ENCODE assay signal across 8 cellular contexts in genomic region chr6:1608976-1609661, GRCh38. TPM values are rescaled to one million over a fixed set of nuclear protein-coding genes. Genes with fewer than 3 reads are reported as not detected.
DNase-seq lines count a peak whose midpoint lies in the region; ATAC-seq lines count a peak whose summit lies in the region.

No MANE protein-coding gene starts in this region.

- H3K27me3 Mint-ChIP-seq in central memory CD8-positive, alpha-beta T cell, result peaks cover 72% of the 10 kb centered on the region

- peaks cover 44% of the 10 kb centered on the region for H3K4me1 Mint-ChIP-seq in central memory CD8-positive, alpha-beta T cell

- H3K36me3 Mint-ChIP-seq in central memory CD8-positive, alpha-beta T cell (ENCODE audit: insufficient read depth), result peaks cover 16% of the 10 kb centered on the region

- peak; percentile 68 for DNase-seq in DMS53 (lab: John Stamatoyannopoulos, UW)
- no peak for DNase-seq in DMS53 treated with DMSO at 0.1 percent for 48 hours (lab: John Stamatoyannopoulos, UW; ENCODE audit: unreplicated experiment)
- DNase-seq in NCI-H2029 treated with DMSO at 0.1 percent for 48 hours (lab: John Stamatoyannopoulos, UW), result peak; percentile 61
- no peak for DNase-seq in central memory CD8-positive, alpha-beta T cell (ENCODE audit: low spot score in 2 of 2)
- DNase-seq in myocyte (ENCODE audit: low read depth), result peak; percentile 18
- DNase-seq in NCI-H187 (lab: John Stamatoyannopoulos, UW), result no peak

- H3K27ac Mint-ChIP-seq in central memory CD8-positive, alpha-beta T cell (ENCODE audit: low read depth), result no peak overlapping the region

- H3K4me3 Mint-ChIP-seq in central memory CD8-positive, alpha-beta T cell, result peak overlapping the region; percentile 62

- ATAC-seq in central memory CD8-positive, alpha-beta T cell (replicated peaks; ENCODE audit: extremely low read depth, poor library complexity, severe bottlenecking), result no peak
- ATAC-seq in HG03565 (IDR thresholded peaks at IDR 0.05; ENCODE audit: unreplicated experiment) (no peak), HG03354 (IDR thresholded peaks at IDR 0.05; ENCODE audit: poor library complexity, severe bottlenecking, unreplicated experiment) (no peak)

- no peaks in the 10 kb centered on the region for H3K9me3 Mint-ChIP-seq in central memory CD8-positive, alpha-beta T cell

RNA-seq across cellular contexts. Expression of gene FOXC1, which starts 0.6 kb away (rescaled TPM):
- total RNA-seq in myocyte, result 3.6 and 5.0 TPM in 2 replicates
- 1.9 TPM for polyA plus RNA-seq in myocyte (2012)

Comparison
In these comparisons a context has a peak if more than half of its experiments do, and no peak if none do; other contexts are left out.
1. DNase-seq: peak in DMS53 (single experiment), NCI-H2029 treated with DMSO at 0.1 percent for 48 hours (single experiment) and myocyte (single experiment); none in DMS53 treated with DMSO at 0.1 percent for 48 hours (single experiment), central memory CD8-positive, alpha-beta T cell (0 of 2) and NCI-H187 (0 of 2).